In the genomic region with DNA sequence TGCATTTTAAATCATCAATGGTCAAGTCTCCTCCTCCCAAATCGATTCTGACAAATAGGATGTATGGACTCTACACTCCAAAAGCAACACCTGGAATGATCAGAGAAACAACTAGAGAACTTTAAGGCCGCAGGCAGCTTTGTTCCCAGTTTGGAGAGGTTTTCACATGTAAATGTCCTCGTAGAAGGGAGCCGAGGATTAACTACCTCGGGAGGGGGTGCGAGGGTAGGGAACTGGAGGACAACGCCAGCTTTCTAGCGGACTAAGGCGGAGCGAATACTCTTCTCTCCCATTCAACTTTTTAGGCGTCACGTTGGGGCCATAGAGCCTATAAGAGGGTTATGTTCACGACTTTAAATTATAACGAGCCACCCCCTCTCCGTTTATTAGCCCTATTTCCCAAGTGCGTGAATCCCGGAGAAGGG, we compare ENCODE assay signal across 8 cellular contexts. TPM values are rescaled to one million over a fixed set of nuclear protein-coding genes. Genes with fewer than 3 reads are reported as not detected.
DNase-seq lines count a peak whose midpoint lies in the region; ATAC-seq and TF ChIP-seq lines count a peak whose summit lies in the region.

No MANE protein-coding gene starts in this region.

- intact Hi-C loops in naive thymus-derived CD4-positive, alpha-beta T cell (cut with micrococcal nuclease) = loop anchor here (2.0 to 5.0 kb wide), 9 partner anchors 16 to 997 kb away; a partner anchor contains a TSS

- CTCF ChIA-PET in RWPE1 (lab: Yijun Ruan, JAX) = no interaction called here
- CTCF ChIA-PET in naive thymus-derived CD4-positive, alpha-beta T cell (lab: Charles Lee) = interaction anchor here (1.2 kb wide), 1 partner anchor 31 kb away, joined by 3 read pairs; no protein-coding TSS in a partner anchor

- H3K27ac ChIP-seq in RWPE1 = peak overlapping the region; percentile 95
- peak overlapping the region; percentile 85 for H3K27ac ChIP-seq in epithelial cell of prostate
- H3K27ac ChIP-seq in naive thymus-derived CD4-positive, alpha-beta T cell (ENCODE audit: low read depth, low read length) = peak overlapping the region; percentile 95

- H3K27ac Mint-ChIP-seq in naive thymus-derived CD4-positive, alpha-beta T cell = peak overlapping the region; percentile 32 to 96 (median 83)

- peak; percentile 12 for DNase-seq in stimulated activated CD4-positive, alpha-beta T cell treated with anti-CD3 and anti-CD28 coated beads, Interleukin-4, amount 100 ng/mL, for 24 hours
- no peak for DNase-seq in stimulated activated CD4-positive, alpha-beta T cell treated with anti-CD3 and anti-CD28 coated beads, Interleukin-2, amount 100 ng/mL, for 48 hours
- peak; percentile 41 for DNase-seq in RWPE1 (ENCODE audit: low spot score)
- no peak for DNase-seq in epithelial cell of prostate (ENCODE audit: low read depth, low spot score)
- DNase-seq in naive thymus-derived CD4-positive, alpha-beta T cell = peak in 2 of 9 donors; percentile 5 to 6
- no peak for DNase-seq in RKO (ENCODE audit: low spot score)

- no peak for ATAC-seq in naive thymus-derived CD4-positive, alpha-beta T cell
- ATAC-seq in HG03095 (IDR thresholded peaks at IDR 0.05; ENCODE audit: unreplicated experiment) (no peak), HG02840 (IDR thresholded peaks at IDR 0.05; ENCODE audit: low FRiP score, unreplicated experiment) (no peak)

- POLR2A ChIA-PET in RWPE1 (lab: Yijun Ruan, JAX; ENCODE audit: low non-redundant PET) = no interaction called here
- POLR2A ChIA-PET in naive thymus-derived CD4-positive, alpha-beta T cell (lab: Charles Lee) = interaction anchor here (0.6 to 1.0 kb wide), 4 partner anchors 9 to 76 kb away, joined by 3 read pairs; no protein-coding TSS in a partner anchor

- H3K36me3 Mint-ChIP-seq in naive thymus-derived CD4-positive, alpha-beta T cell = no peaks in the 10 kb centered on the region

- H3K9me3 ChIP-seq in naive thymus-derived CD4-positive, alpha-beta T cell (ENCODE audit: control insufficient read depth in 2 of 3, low read length in 3 of 3) = no peaks in the 10 kb centered on the region

- H3K27me3 Mint-ChIP-seq in naive thymus-derived CD4-positive, alpha-beta T cell = no peaks in the 10 kb centered on the region

- TF ChIP-seq CTCF in RWPE1 (conservative IDR thresholded peaks at IDR 0.05; ENCODE audit: low read depth) = no peak

- H3K4me1 ChIP-seq in naive thymus-derived CD4-positive, alpha-beta T cell (ENCODE audit: control insufficient read depth in 2 of 2, insufficient read depth in 2 of 2, low read length in 2 of 2) = peaks cover 27 to 39% of the 10 kb centered on the region in 2 donors

- H3K4me3 ChIP-seq in naive thymus-derived CD4-positive, alpha-beta T cell (ENCODE audit: low read length) = peak overlapping the region; percentile 57

- H3K4me3 Mint-ChIP-seq in naive thymus-derived CD4-positive, alpha-beta T cell = peak overlapping the region in 4 of 10 donors; percentile 89 to 94 (median 91)

- H3K36me3 ChIP-seq in naive thymus-derived CD4-positive, alpha-beta T cell (ENCODE audit: control insufficient read depth in 2 of 3, insufficient read depth in 3 of 3, low read length in 3 of 3) = peaks cover 0 to 4% (median 0%) of the 10 kb centered on the region in 3 experiments

- peaks cover 6 to 18% (median 13%) of the 10 kb centered on the region in 7 donors for H3K4me1 Mint-ChIP-seq in naive thymus-derived CD4-positive, alpha-beta T cell

- no peaks in the 10 kb centered on the region for H3K27me3 ChIP-seq in naive thymus-derived CD4-positive, alpha-beta T cell (ENCODE audit: control insufficient read depth in 2 of 2, insufficient read depth in 2 of 2, low read length in 2 of 2)

- H3K9me3 Mint-ChIP-seq in naive thymus-derived CD4-positive, alpha-beta T cell = no peaks in the 10 kb centered on the region

RNA-seq across cellular contexts. Expression of a gene that starts 1.2 kb away (rescaled TPM):
- 10 to 100 TPM; 54.8 to 69.7 (median 64.7) TPM for total RNA-seq in naive thymus-derived CD4-positive, alpha-beta T cell
- 10 to 100 TPM; 20.4 to 44.5 TPM for polyA plus RNA-seq in naive thymus-derived CD4-positive, alpha-beta T cell

Comparison
In these comparisons a context has a peak if more than half of its experiments do, and no peak if none do; other contexts are left out.
1. DNase-seq: peak in stimulated activated CD4-positive, alpha-beta T cell treated with anti-CD3 and anti-CD28 coated beads, Interleukin-4, amount 100 ng/mL, for 24 hours (single experiment) and RWPE1 (single experiment); none in stimulated activated CD4-positive, alpha-beta T cell treated with anti-CD3 and anti-CD28 coated beads, Interleukin-2, amount 100 ng/mL, for 48 hours (0 of 2), epithelial cell of prostate (single experiment) and RKO (single experiment).
2. Peak in every context shown above with its lines, with median percentiles within 50 percentile points of each other: H3K27ac ChIP-seq.